3 cellular contexts compared by ENCODE assay signal in genomic region chr1:169478273-169478672, GRCh38. TPM values are rescaled to one million over a fixed set of nuclear protein-coding genes. Genes with fewer than 3 reads are reported as not detected.
"Had no signal": no experiment of that assay in that cellular context is flagged by ENCODE, and none has a peak within 500 bp of the region (broad histone marks: within the 10 kb centered on the region; RNA-seq: fewer than 3 reads in every experiment).

No MANE protein-coding gene starts in this region.

RNA-seq across cellular contexts. Expression of gene CCDC181, which starts 51.0 kb away (rescaled TPM):
- total RNA-seq: OCI-LY7, SK-MEL-5, T-cell had no signal
